8 cellular contexts compared by ENCODE assay signal in genomic region chr2:165469417-165469816, GRCh38. TPM values are rescaled to one million over a fixed set of nuclear protein-coding genes. Genes with fewer than 3 reads are reported as not detected.
DNase-seq lines count a peak whose midpoint lies in the region; ATAC-seq and TF ChIP-seq lines count a peak whose summit lies in the region.

Gene CSRNP3 (plus strand): TSS chr2:165469698. CDS start chr2:165595066, 125,368 bp downstream.

- H3K4me3 Mint-ChIP-seq in activated CD4-positive, alpha-beta T cell treated with anti-CD3 and anti-CD28 coated beads, Interleukin-2, amount 10 ng/mL, durations not matched to agents 24 days and 14 days = no peak within 1 kb of the TSS

- no peaks in the 10 kb centered on the region for H3K4me1 Mint-ChIP-seq in activated CD4-positive, alpha-beta T cell treated with anti-CD3 and anti-CD28 coated beads, Interleukin-2, amount 10 ng/mL, durations not matched to agents 24 days and 14 days

- H3K36me3 ChIP-seq in ascending aorta (no peaks in the 10 kb centered on the region), left ventricle myocardium inferior (no peaks in the 10 kb centered on the region)

- H3K36me3 Mint-ChIP-seq in activated CD4-positive, alpha-beta T cell treated with anti-CD3 and anti-CD28 coated beads, Interleukin-2, amount 10 ng/mL, durations not matched to agents 24 days and 14 days (ENCODE audit: low read depth) = no peaks in the 10 kb centered on the region

- H3K27ac Mint-ChIP-seq in activated CD4-positive, alpha-beta T cell treated with anti-CD3 and anti-CD28 coated beads, Interleukin-2, amount 10 ng/mL, durations not matched to agents 24 days and 14 days = no peak within 1 kb of the TSS

- TF ChIP-seq CTCF in ascending aorta (IDR thresholded peaks at IDR 0.05) = no peak
- no peak for TF ChIP-seq CTCF in left ventricle myocardium inferior (IDR thresholded peaks at IDR 0.05; ENCODE audit: borderline replicate concordance)

- no peaks in the 10 kb centered on the region for H3K9me3 Mint-ChIP-seq in activated CD4-positive, alpha-beta T cell treated with anti-CD3 and anti-CD28 coated beads, Interleukin-2, amount 10 ng/mL, durations not matched to agents 24 days and 14 days

- peaks cover 1% of the 10 kb centered on the region for H3K27me3 Mint-ChIP-seq in activated CD4-positive, alpha-beta T cell treated with anti-CD3 and anti-CD28 coated beads, Interleukin-2, amount 10 ng/mL, durations not matched to agents 24 days and 14 days

- peak; percentile 41 for DNase-seq in AG08396 (ENCODE audit: low spot score)
- peak; percentile 22 for DNase-seq in NCI-H1417 treated with DMSO at 0.1 percent for 48 hours (lab: John Stamatoyannopoulos, UW)
- DNase-seq in ascending aorta (ENCODE audit: low spot score in 2 of 2) = no peak
- DNase-seq in left ventricle myocardium inferior = peak; percentile 41
- DNase-seq in posterior cingulate gyrus = peak; percentile 53 to 95 (median 70)
- DNase-seq in activated CD4-positive, alpha-beta T cell treated with anti-CD3 and anti-CD28 coated beads, Interleukin-2, amount 10 ng/mL, durations not matched to agents 24 days and 14 days = no peak
- no peak for DNase-seq in SKM-1 (lab: John Stamatoyannopoulos, UW; ENCODE audit: unreplicated experiment)

- H3K27ac ChIP-seq in ascending aorta (no peak within 1 kb of the TSS), left ventricle myocardium inferior (replicated peaks) (peak within 1 kb of the TSS; percentile 24)

- intact Hi-C loops in ascending aorta (cut with DNase I) = no loop called here
- intact Hi-C loops in left ventricle myocardium inferior (cut with micrococcal nuclease) = no loop called here
- intact Hi-C loops in posterior cingulate gyrus (cut with DNase I) = loop anchor here (10.0 kb wide), 1 partner anchor 65 kb away; no protein-coding TSS in a partner anchor
- intact Hi-C loops in activated CD4-positive, alpha-beta T cell treated with anti-CD3 and anti-CD28 coated beads, Interleukin-2, amount 10 ng/mL, durations not matched to agents 24 days and 14 days (cut with micrococcal nuclease) = no loop called here

- ATAC-seq in HG03159 (IDR thresholded peaks at IDR 0.05; ENCODE audit: unreplicated experiment) = no peak

- H3K4me1 ChIP-seq in ascending aorta (no peaks in the 10 kb centered on the region), left ventricle myocardium inferior (peaks cover 45% of the 10 kb centered on the region)

- H3K27me3 ChIP-seq in ascending aorta = no peaks in the 10 kb centered on the region
- no peaks in the 10 kb centered on the region for H3K27me3 ChIP-seq in left ventricle myocardium inferior (ENCODE audit: low read depth)

- H3K9me3 ChIP-seq in ascending aorta (no peaks in the 10 kb centered on the region), left ventricle myocardium inferior (replicated peaks) (no peaks in the 10 kb centered on the region)

- H3K4me3 ChIP-seq in ascending aorta (peak within 1 kb of the TSS; percentile 55 to 58), left ventricle myocardium inferior (peak within 1 kb of the TSS; percentile 64)

RNA-seq across cellular contexts. Expression of gene CSRNP3, which starts in this region (rescaled TPM):
- total RNA-seq in ascending aorta (2.8 TPM), left ventricle myocardium inferior (4.0 TPM)
- not detected in 2 replicates for total RNA-seq in activated CD4-positive, alpha-beta T cell treated with anti-CD3 and anti-CD28 coated beads, Interleukin-2, amount 10 ng/mL, durations not matched to agents 24 days and 14 days

Comparison
In these comparisons a context has a peak if more than half of its experiments do, and no peak if none do; other contexts are left out.
1. DNase-seq: peak in AG08396 (single experiment), NCI-H1417 treated with DMSO at 0.1 percent for 48 hours (single experiment), left ventricle myocardium inferior (single experiment) and posterior cingulate gyrus (10 of 10); none in ascending aorta (0 of 2), activated CD4-positive, alpha-beta T cell treated with anti-CD3 and anti-CD28 coated beads, Interleukin-2, amount 10 ng/mL, durations not matched to agents 24 days and 14 days (single experiment) and SKM-1 (single experiment).